Comparison of ENCODE assay signal across 8 cellular contexts in genomic region chr16:72400257-72401078, GRCh38.
DNase-seq lines count a peak whose midpoint lies in the region; ATAC-seq and FAIRE-seq lines count a peak whose summit lies in the region.

No MANE protein-coding gene starts in this region.

- DNase-seq in CD4-positive, alpha-beta memory T cell = peak in 4 of 5 donors; percentile 1 to 19 (median 10)
- peak; percentile 15 for DNase-seq in GM18507 (ENCODE audit: extremely low spot score, insufficient read length, low read depth)
- DNase-seq in LoVo (ENCODE audit: low spot score) = peak; percentile 35
- peak; percentile 61 for DNase-seq in SKM-1 (lab: John Stamatoyannopoulos, UW; ENCODE audit: unreplicated experiment)
- DNase-seq in epidermal melanocyte (ENCODE audit: insufficient read length, low spot score) = peak; percentile 34
- peak in 2 of 9 donors; percentile 2 for DNase-seq in naive thymus-derived CD4-positive, alpha-beta T cell
- no peak for DNase-seq in NK-92 treated with Interleukin-12 subunit alpha and Interleukin-12 subunit beta, amount 100 ng/mL, for 24 hours (lab: John Stamatoyannopoulos, UW)

- H3K4me3 ChIP-seq in CD4-positive, alpha-beta memory T cell (ENCODE audit: low read length in 2 of 2) = no peak overlapping the region
- H3K4me3 ChIP-seq in naive thymus-derived CD4-positive, alpha-beta T cell (ENCODE audit: low read length) = no peak overlapping the region

- H3K27ac ChIP-seq in CD4-positive, alpha-beta memory T cell (ENCODE audit: low read depth, low read length) = no peak overlapping the region
- H3K27ac ChIP-seq in naive thymus-derived CD4-positive, alpha-beta T cell (ENCODE audit: low read depth, low read length) = no peak overlapping the region

- peaks cover 0 to 2% (median 0%) of the 10 kb centered on the region in 8 donors for H3K9me3 Mint-ChIP-seq in CD4-positive, alpha-beta memory T cell
- H3K9me3 Mint-ChIP-seq in naive thymus-derived CD4-positive, alpha-beta T cell = peaks cover 0 to 1% (median 0%) of the 10 kb centered on the region in 11 donors

- H3K27ac Mint-ChIP-seq in CD4-positive, alpha-beta memory T cell = peak overlapping the region in 1 of 7 donors; percentile 0
- H3K27ac Mint-ChIP-seq in naive thymus-derived CD4-positive, alpha-beta T cell = no peak overlapping the region

- H3K27me3 ChIP-seq in CD4-positive, alpha-beta memory T cell (ENCODE audit: insufficient read depth, low read length) = no peaks in the 10 kb centered on the region
- no peaks in the 10 kb centered on the region for H3K27me3 ChIP-seq in naive thymus-derived CD4-positive, alpha-beta T cell (ENCODE audit: control insufficient read depth in 2 of 2, insufficient read depth in 2 of 2, low read length in 2 of 2)

- no peaks in the 10 kb centered on the region for H3K4me1 ChIP-seq in CD4-positive, alpha-beta memory T cell (ENCODE audit: insufficient read depth, low read length)
- H3K4me1 ChIP-seq in naive thymus-derived CD4-positive, alpha-beta T cell (ENCODE audit: control insufficient read depth in 2 of 2, insufficient read depth in 2 of 2, low read length in 2 of 2) = no peaks in the 10 kb centered on the region

- H3K9me3 ChIP-seq in CD4-positive, alpha-beta memory T cell (ENCODE audit: control insufficient read depth in 1 of 2, low read length in 2 of 2) = no peaks in the 10 kb centered on the region
- no peaks in the 10 kb centered on the region for H3K9me3 ChIP-seq in naive thymus-derived CD4-positive, alpha-beta T cell (ENCODE audit: control insufficient read depth in 2 of 3, low read length in 3 of 3)

- no peaks in the 10 kb centered on the region for H3K27me3 Mint-ChIP-seq in CD4-positive, alpha-beta memory T cell
- H3K27me3 Mint-ChIP-seq in naive thymus-derived CD4-positive, alpha-beta T cell = peaks cover 0 to 4% (median 0%) of the 10 kb centered on the region in 5 donors

- H3K36me3 ChIP-seq in CD4-positive, alpha-beta memory T cell (ENCODE audit: insufficient read depth, low read length) = no peaks in the 10 kb centered on the region
- no peaks in the 10 kb centered on the region for H3K36me3 ChIP-seq in naive thymus-derived CD4-positive, alpha-beta T cell (ENCODE audit: control insufficient read depth in 2 of 3, insufficient read depth in 3 of 3, low read length in 3 of 3)

- CTCF ChIA-PET in CD4-positive, alpha-beta memory T cell (lab: Charles Lee; ENCODE audit: partially characterized antibody) = interaction anchor here (0.8 to 2.0 kb wide), 11 partner anchors 9 to 432 kb away, joined by 3 to 7 read pairs (median 3); no protein-coding TSS in a partner anchor
- CTCF ChIA-PET in naive thymus-derived CD4-positive, alpha-beta T cell (lab: Charles Lee) = no interaction called here

- H3K4me1 Mint-ChIP-seq in CD4-positive, alpha-beta memory T cell = no peaks in the 10 kb centered on the region
- no peaks in the 10 kb centered on the region for H3K4me1 Mint-ChIP-seq in naive thymus-derived CD4-positive, alpha-beta T cell

- no peaks in the 10 kb centered on the region for H3K36me3 Mint-ChIP-seq in CD4-positive, alpha-beta memory T cell
- no peaks in the 10 kb centered on the region for H3K36me3 Mint-ChIP-seq in naive thymus-derived CD4-positive, alpha-beta T cell

- POLR2A ChIA-PET in CD4-positive, alpha-beta memory T cell (lab: Charles Lee; ENCODE audit: partially characterized antibody) = no interaction called here
- POLR2A ChIA-PET in naive thymus-derived CD4-positive, alpha-beta T cell (lab: Charles Lee) = no interaction called here

- H3K4me3 Mint-ChIP-seq in CD4-positive, alpha-beta memory T cell = no peak overlapping the region
- H3K4me3 Mint-ChIP-seq in naive thymus-derived CD4-positive, alpha-beta T cell = no peak overlapping the region

- intact Hi-C loops in CD4-positive, alpha-beta memory T cell (cut with micrococcal nuclease) = no loop called here
- intact Hi-C loops in naive thymus-derived CD4-positive, alpha-beta T cell (cut with micrococcal nuclease) = loop anchor here in 1 of 2 donors (10.0 kb wide), 1 partner anchor 1554 kb away; no protein-coding TSS in a partner anchor

- FAIRE-seq in GM18507 (lab: Jason Lieb, UNC) = peak; percentile 84

- ATAC-seq in naive thymus-derived CD4-positive, alpha-beta T cell = peak; percentile 58
- ATAC-seq in HG03108 (IDR thresholded peaks at IDR 0.05; ENCODE audit: unreplicated experiment) = no peak
